26 cellular contexts compared by ENCODE assay signal in genomic region chr3:37465174-37465573, GRCh38.
"Had no signal": no experiment of that assay in that cellular context is flagged by ENCODE, and none has a peak within 500 bp of the region (broad histone marks: within the 10 kb centered on the region; RNA-seq: fewer than 3 reads in every experiment).

No MANE protein-coding gene starts in this region.

- H3K4me1 Mint-ChIP-seq: mesothelial cell of epicardium; naive B cell; natural killer cell; stimulated activated memory B cell treated with anti-CD40 and anti-IgM and Interleukin-4, amounts not matched to agents 10 μg/mL and 1 μg/mL and 100 μg/mL, for 72 hours had no signal

- H3K27ac ChIP-seq: left ventricle myocardium inferior, ovary, right atrium auricular region, right lobe of liver, transverse colon, upper lobe of left lung, vagina had no signal

- H3K9me3 Mint-ChIP-seq: natural killer cell had no signal

- H3K27me3 ChIP-seq: ovary, right atrium auricular region, right lobe of liver, testis, thyroid gland, transverse colon, upper lobe of left lung, vagina had no signal

- H3K27me3 Mint-ChIP-seq: progenitor cell of endocrine pancreas had no signal

- DNase-seq: hypothalamus; islet precursor cell; left ventricle myocardium inferior; mesendoderm; naive B cell; natural killer cell; nephron progenitor cell; ovary; right lobe of liver; stimulated activated CD4-positive, alpha-beta T cell treated with anti-CD3 and anti-CD28 coated beads, Interleukin-1b, Interleukin-23, amount 100 ng/mL, for 48 hours; stimulated activated CD4-positive, alpha-beta T cell treated with anti-CD3 and anti-CD28 coated beads, Interleukin-2, amount 100 ng/mL, for 48 hours; stimulated activated CD4-positive, alpha-beta T cell treated with anti-CD3 and anti-CD28 coated beads, Interleukin-4, amount 100 ng/mL, for 4 hours; stimulated activated CD8-positive, alpha-beta memory T cell treated with anti-CD3 and anti-CD28 coated beads, Interleukin-4, amount 100 ng/mL, for 48 hours; stimulated activated naive CD4-positive, alpha-beta T cell treated with Interleukin-2 at 50 U/mL for 16 hours; stimulated activated naive CD8-positive, alpha-beta T cell treated with anti-CD3 and anti-CD28 coated beads, Interleukin-15, amount 100 ng/mL, for 72 hours; testis; thyroid gland; transverse colon; upper lobe of left lung had no signal

- H3K4me3 Mint-ChIP-seq: mesothelial cell of epicardium; naive B cell; natural killer cell; nephron progenitor cell; stimulated activated memory B cell treated with anti-CD40 and anti-IgM and Interleukin-4, amounts not matched to agents 10 μg/mL and 1 μg/mL and 100 μg/mL, for 72 hours; stimulated activated naive CD8-positive, alpha-beta T cell treated with anti-CD3 and anti-CD28 coated beads, Interleukin-15, amount 100 ng/mL, for 72 hours had no signal

- H3K4me3 ChIP-seq: left ventricle myocardium inferior, lung, ovary, right atrium auricular region, right lobe of liver, smooth muscle cell, testis, thyroid gland, transverse colon, upper lobe of left lung, vagina had no signal

- ATAC-seq: natural killer cell; right lobe of liver; stimulated activated memory B cell treated with anti-CD40 and anti-IgM and Interleukin-4, amounts not matched to agents 10 μg/mL and 1 μg/mL and 100 μg/mL, for 72 hours; stimulated activated naive CD8-positive, alpha-beta T cell treated with anti-CD3 and anti-CD28 coated beads, Interleukin-15, amount 100 ng/mL, for 72 hours had no signal

- H3K4me1 ChIP-seq: right lobe of liver, transverse colon, upper lobe of left lung, vagina had no signal

- H3K27ac Mint-ChIP-seq: mesothelial cell of epicardium; naive B cell; natural killer cell; nephron progenitor cell; progenitor cell of endocrine pancreas; stimulated activated memory B cell treated with anti-CD40 and anti-IgM and Interleukin-4, amounts not matched to agents 10 μg/mL and 1 μg/mL and 100 μg/mL, for 72 hours; stimulated activated naive CD8-positive, alpha-beta T cell treated with anti-CD3 and anti-CD28 coated beads, Interleukin-15, amount 100 ng/mL, for 72 hours had no signal

- H3K36me3 Mint-ChIP-seq: mesothelial cell of epicardium; naive B cell; natural killer cell; stimulated activated memory B cell treated with anti-CD40 and anti-IgM and Interleukin-4, amounts not matched to agents 10 μg/mL and 1 μg/mL and 100 μg/mL, for 72 hours had no signal

- H3K9me3 ChIP-seq: right lobe of liver, testis, thyroid gland, transverse colon, vagina had no signal

- H3K4me2 ChIP-seq: smooth muscle cell had no signal

- H3K36me3 ChIP-seq: ovary, right atrium auricular region, right lobe of liver, thyroid gland, transverse colon, upper lobe of left lung, vagina had no signal
